In the genomic region with DNA sequence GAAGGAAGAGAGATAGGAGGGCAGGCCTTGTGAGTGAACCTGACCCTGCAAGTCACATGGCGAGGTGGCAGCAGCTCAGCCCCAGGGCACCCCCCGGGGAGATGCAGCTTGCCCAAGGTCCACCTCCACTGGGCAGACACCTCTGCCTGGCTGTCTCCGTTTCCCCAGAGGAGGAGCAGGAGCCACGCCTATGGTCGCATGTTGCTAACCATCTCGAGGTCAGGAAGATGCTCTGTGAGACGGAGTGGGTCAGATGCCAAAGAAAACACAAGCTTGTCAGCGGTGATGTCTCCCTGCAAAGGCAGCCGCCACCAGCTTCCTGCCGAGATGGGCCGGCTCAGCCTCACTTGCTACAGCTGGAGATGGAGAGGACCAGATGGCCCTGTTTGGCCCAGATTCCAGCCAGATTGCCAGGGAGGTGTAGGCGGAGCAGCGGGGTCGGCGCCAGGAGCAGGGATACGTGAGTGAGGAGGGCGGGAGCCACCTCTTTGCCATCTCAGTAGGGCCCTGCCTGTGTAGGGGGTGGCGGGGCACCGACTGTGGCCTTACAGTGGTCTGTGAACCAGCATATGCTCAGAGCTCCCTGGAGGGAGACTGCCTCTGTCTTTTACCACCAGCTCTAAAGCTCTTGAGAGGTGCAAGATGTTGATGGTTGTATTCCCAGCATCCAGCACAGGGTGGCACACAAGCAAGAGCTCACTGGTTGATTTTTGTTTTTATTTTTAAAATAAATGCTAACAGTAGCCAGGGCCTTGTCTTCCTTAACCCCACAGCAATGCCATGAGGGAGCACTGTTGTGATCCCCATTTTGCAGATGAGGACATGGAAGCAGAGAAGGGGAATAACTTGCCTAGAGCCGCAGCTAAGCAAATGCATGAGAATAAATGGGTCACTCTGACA, we compare ENCODE assay signal across 9 cellular contexts. TPM values are rescaled to one million over a fixed set of nuclear protein-coding genes. Genes with fewer than 3 reads are reported as not detected.
A peak's percentile ranks its signal among the peaks of the same experiment; 100 is the strongest.
DNase-seq lines count a peak whose midpoint lies in the region; ATAC-seq and TF ChIP-seq lines count a peak whose summit lies in the region.
"Had no signal": no experiment of that assay in that cellular context is flagged by ENCODE, and none has a peak within 500 bp of the region (broad histone marks: within the 10 kb centered on the region; RNA-seq: fewer than 3 reads in every experiment).

No MANE protein-coding gene starts in this region.

- H3F3A ChIP-seq in SU-DHL-6 (ENCODE audit: insufficient read depth): peaks cover 33% of the 10 kb centered on the region

- CTCF ChIA-PET in HCT116 (lab: Charles Lee): interaction anchor here (1.1 kb wide), 2 partner anchors 23 to 166 kb away, joined by 3 to 5 read pairs; no protein-coding TSS in a partner anchor

- H3K4me3 ChIP-seq in BLaER1 (no peak overlapping the region), HCT116 (replicated peaks in 1 of 2; ENCODE audit: low read depth in 1 of 2, low read length in 2 of 2) (no peak overlapping the region), SU-DHL-6 (ENCODE audit: insufficient read depth, low read length, poor library complexity, severe bottlenecking) (peak overlapping the region; percentile 21), right cardiac atrium (ENCODE audit: low read length) (no peak overlapping the region), lower lobe of right lung (no peak overlapping the region)

- no peaks in the 10 kb centered on the region for H3K9me3 ChIP-seq in BLaER1
- no peaks in the 10 kb centered on the region for H3K9me3 ChIP-seq in HCT116 (ENCODE audit: control insufficient read depth in 1 of 2, insufficient read depth in 1 of 2, low read depth in 1 of 2, low read length in 2 of 2)
- H3K9me3 ChIP-seq in SU-DHL-6 (ENCODE audit: insufficient read depth, low read length): no peaks in the 10 kb centered on the region
- no peaks in the 10 kb centered on the region for H3K9me3 ChIP-seq in right cardiac atrium (ENCODE audit: control insufficient read depth, low read length)
- no peaks in the 10 kb centered on the region for H3K9me3 ChIP-seq in lower lobe of right lung

- RAD21 ChIA-PET in HCT116 (lab: Charles Lee; ENCODE audit: low non-redundant PET in 1 of 2, low total read pairs in 2 of 2, uncharacterized antibody in 2 of 2, unreplicated experiment in 2 of 2): interaction anchor here in 1 of 2 experiments (0.6 kb wide), 1 partner anchor 11 kb away, joined by 3 read pairs; no protein-coding TSS in a partner anchor

- POLR2A ChIA-PET in HCT116 (lab: Charles Lee): no interaction called here

- H3K4me2 ChIP-seq in BLaER1: peak overlapping the region; percentile 85
- H3K4me2 ChIP-seq in HCT116 (ENCODE audit: low read length): no peak overlapping the region
- peak overlapping the region; percentile 50 for H3K4me2 ChIP-seq in SU-DHL-6 (ENCODE audit: low read depth, low read length, poor library complexity, severe bottlenecking)

- no peaks in the 10 kb centered on the region for H3K79me2 ChIP-seq in HCT116 (ENCODE audit: insufficient read depth, low read length)
- peaks cover 93% of the 10 kb centered on the region for H3K79me2 ChIP-seq in SU-DHL-6 (ENCODE audit: insufficient read depth, low read length)

- H2AFZ ChIP-seq in HCT116 (ENCODE audit: low read depth, low read length, poor library complexity, severe bottlenecking) (no peak overlapping the region), SU-DHL-6 (ENCODE audit: low read depth, low read length, severe bottlenecking) (no peak overlapping the region)

- no peak for DNase-seq in HCT116 (ENCODE audit: low read depth, low spot score)
- peak in 1 of 3 donors; percentile 73 for DNase-seq in right cardiac atrium
- no peak for DNase-seq in lower lobe of right lung
- DNase-seq in HuH-7 (ENCODE audit: low spot score): no peak
- no peak for DNase-seq in NOMO-1 treated with dmso at 0.1 percent for 144 hours (lab: John Stamatoyannopoulos, UW; ENCODE audit: unreplicated experiment)
- DNase-seq: amniotic stem cell had no signal

- no peak for TF ChIP-seq RAD21 in HCT116 (IDR thresholded peaks at IDR 0.05; ENCODE audit: low read depth)

- 25% methylated on average over 20 of the region's 20 CpGs for WGBS in right cardiac atrium

- H3K36me3 ChIP-seq in BLaER1: no peaks in the 10 kb centered on the region
- H3K36me3 ChIP-seq in HCT116 (ENCODE audit: control insufficient read depth in 1 of 2, insufficient read depth in 2 of 2, low read length in 2 of 2): no peaks in the 10 kb centered on the region
- no peaks in the 10 kb centered on the region for H3K36me3 ChIP-seq in SU-DHL-6 (ENCODE audit: low read length)
- no peaks in the 10 kb centered on the region for H3K36me3 ChIP-seq in lower lobe of right lung

- H3K4me1 ChIP-seq in BLaER1: peaks cover 58% of the 10 kb centered on the region
- H3K4me1 ChIP-seq in HCT116 (ENCODE audit: control insufficient read depth in 1 of 2, insufficient read depth in 2 of 2, low read length in 2 of 2): peaks cover 2 to 6% of the 10 kb centered on the region in 2 experiments; a peak in 2 of 4 replicates
- H3K4me1 ChIP-seq in right cardiac atrium (ENCODE audit: control insufficient read depth, insufficient read depth, low read length): peaks cover 2% of the 10 kb centered on the region
- peaks cover 14% of the 10 kb centered on the region for H3K4me1 ChIP-seq in lower lobe of right lung

- ATAC-seq in HCT116: peak; percentile 54; the same call in 1 of the 2 replicates
- peak; percentile 52 to 61 for ATAC-seq in right cardiac atrium
- no peak for ATAC-seq in lower lobe of right lung
- no peak for ATAC-seq in HG03571 (IDR thresholded peaks at IDR 0.05; ENCODE audit: unreplicated experiment)

- H4K20me1 ChIP-seq in BLaER1 (peaks cover 50% of the 10 kb centered on the region), HCT116 (ENCODE audit: insufficient read depth) (no peaks in the 10 kb centered on the region), SU-DHL-6 (ENCODE audit: low read depth, low read length) (no peaks in the 10 kb centered on the region)

- TF ChIP-seq POLR2A in HCT116 (IDR thresholded peaks at IDR 0.05; ENCODE audit: borderline replicate concordance, extremely low read depth, insufficient read depth, insufficient read length): no peak

- H3K27ac ChIP-seq in BLaER1 (peak overlapping the region; percentile 48; the same call in 1 of the 2 replicates), HCT116 (ENCODE audit: low read depth, low read length) (no peak overlapping the region), SU-DHL-6 (ENCODE audit: low read depth, low read length) (peak overlapping the region; percentile 99), right cardiac atrium (ENCODE audit: low read length) (no peak overlapping the region), lower lobe of right lung (no peak overlapping the region)

- no TSS peak for BruUV-seq in HCT116 (replicated peaks; lab: Mats Ljungman, UMichigan)

- H3K9ac ChIP-seq in BLaER1 (no peak overlapping the region), HCT116 (ENCODE audit: low read length) (no peak overlapping the region), SU-DHL-6 (ENCODE audit: low read length) (peak overlapping the region; percentile 50)

- intact Hi-C loops in HCT116 (cut with micrococcal nuclease) (no loop called here), right cardiac atrium (cut with DNase I) (loop anchor here in 1 of 4 donors (10.0 kb wide), 1 partner anchor 69 kb away; no protein-coding TSS in a partner anchor), lower lobe of right lung (cut with DNase I) (no loop called here)

- TF ChIP-seq CTCF in HCT116 (IDR thresholded peaks at IDR 0.05 in 2 of 3, conservative IDR thresholded peaks at IDR 0.05 in 1 of 3; ENCODE audit: borderline replicate concordance in 1 of 3, insufficient read depth in 1 of 3, low read depth in 2 of 3, low read length in 2 of 3): no peak
- TF ChIP-seq CTCF in SU-DHL-6 (IDR thresholded peaks at IDR 0.05; ENCODE audit: insufficient read depth, low read length, poor library complexity, severe bottlenecking): no peak
- no peak for TF ChIP-seq CTCF in lower lobe of right lung (IDR thresholded peaks at IDR 0.05)

- H3K9me2 ChIP-seq in HCT116 (ENCODE audit: insufficient read depth): no peaks in the 10 kb centered on the region
- H3K9me2 ChIP-seq in SU-DHL-6 (replicated peaks; ENCODE audit: insufficient read depth, low read length): no peaks in the 10 kb centered on the region

- no peaks in the 10 kb centered on the region for H3K27me3 ChIP-seq in BLaER1
- H3K27me3 ChIP-seq in HCT116 (ENCODE audit: insufficient read depth, low read length): peaks cover 4% of the 10 kb centered on the region; the same call in 1 of the 2 replicates
- H3K27me3 ChIP-seq in SU-DHL-6 (ENCODE audit: low read length): no peaks in the 10 kb centered on the region
- H3K27me3 ChIP-seq in right cardiac atrium (ENCODE audit: control insufficient read depth, insufficient read depth): no peaks in the 10 kb centered on the region
- peaks cover 3% of the 10 kb centered on the region for H3K27me3 ChIP-seq in lower lobe of right lung (ENCODE audit: low read depth)

TF ChIP-seq in HCT116, 20 proteins besides CTCF, POLR2A, EP300 and RAD21:
- TF ChIP-seq MAX (IDR thresholded peaks at IDR 0.05): no peak
- TF ChIP-seq TCF7L2 (IDR thresholded peaks at IDR 0.05; ENCODE audit: borderline replicate concordance, extremely low read depth, insufficient read depth, insufficient read length): no peak
- TF ChIP-seq ELF1 (IDR thresholded peaks at IDR 0.05; ENCODE audit: borderline replicate concordance, low read depth): no peak
- no peak for TF ChIP-seq ZFX (IDR thresholded peaks at IDR 0.05)
- no peak for TF ChIP-seq CBX3 (IDR thresholded peaks at IDR 0.05; ENCODE audit: low read depth)
- no peak for TF ChIP-seq ZNF274 (IDR thresholded peaks at IDR 0.05; ENCODE audit: low read depth, low read length)
- TF ChIP-seq CEBPB (IDR thresholded peaks at IDR 0.05; ENCODE audit: low read depth): no peak

RNA-seq across cellular contexts. Expression of gene FAM83D, which starts 42.9 kb away (rescaled TPM):
- total RNA-seq in HCT116 (2021; ENCODE audit: unreplicated experiment) (51.1 TPM), right cardiac atrium (under 1 TPM; 0.62 to 0.95 (median 0.78) TPM), lower lobe of right lung (0.71 TPM)
- 46.7 and 56.9 TPM in 2 replicates for polyA plus RNA-seq in HCT116 (2012)
- polyA plus RNA-seq in right cardiac atrium: 0.63 TPM

Comparison
In these comparisons a context has a peak if more than half of its experiments do, and no peak if none do; other contexts are left out.
1. H3K27ac ChIP-seq: peak in BLaER1 (single experiment) and SU-DHL-6 (single experiment); none in HCT116 (single experiment), right cardiac atrium (single experiment) and lower lobe of right lung (single experiment).
2. ATAC-seq: peak in HCT116 (single experiment) and right cardiac atrium (2 of 2); none in lower lobe of right lung (0 of 2) and HG03571 (single experiment).
3. RNA of gene FAM83D, which starts 42.9 kb away (total RNA-seq): 51.1 TPM in HCT116 (single experiment); 0.62 to 0.95 TPM in right cardiac atrium and 0.71 TPM in lower lobe of right lung (single experiment); every median in the first group is over 10 times any median in the second.